Comparison of ENCODE assay signal across 13 cellular contexts in the genomic region with DNA sequence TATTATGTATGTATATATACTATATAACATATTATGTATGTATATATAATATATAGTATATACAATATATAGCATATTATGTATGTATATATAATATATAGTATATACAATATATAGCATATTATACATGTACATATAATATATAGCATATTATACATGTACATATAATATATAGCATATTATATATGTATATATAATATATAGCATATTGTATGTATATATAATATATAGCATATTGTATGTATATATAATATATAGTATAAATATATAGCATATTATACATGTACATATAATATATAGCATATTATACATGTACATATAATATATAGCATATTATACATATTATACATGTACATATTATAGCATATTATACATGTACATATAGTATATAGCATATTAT. TPM values are rescaled to one million over a fixed set of nuclear protein-coding genes. Genes with fewer than 3 reads are reported as not detected.
DNase-seq lines count a peak whose midpoint lies in the region; FAIRE-seq and TF ChIP-seq lines count a peak whose summit lies in the region.
"Not testable (repeated sequence)": the region's sequence is repeated elsewhere in the genome, so short reads cannot be mapped to it uniquely, and the experiment has no call there.
"Had no signal": no experiment of that assay in that cellular context is flagged by ENCODE, and none has a peak within 500 bp of the region (broad histone marks: within the 10 kb centered on the region; RNA-seq: fewer than 3 reads in every experiment).

No MANE protein-coding gene starts in this region.

- not testable (repeated sequence) for H3K36me3 ChIP-seq in HEK293 (ENCODE audit: control insufficient read depth in 2 of 2, insufficient read depth in 1 of 2, low read length in 2 of 2); kidney (ENCODE audit: control insufficient read depth in 1 of 2, insufficient read depth in 2 of 2, low read length in 2 of 2); small intestine (ENCODE audit: control insufficient read depth in 2 of 2, insufficient read depth in 2 of 2, low read length in 2 of 2)

- not testable (repeated sequence) for TF ChIP-seq CTCF in HEK293 (tag by site-specific recombination; IDR thresholded peaks at IDR 0.05); kidney (IDR thresholded peaks at IDR 0.05; ENCODE audit: borderline replicate concordance, extremely low read depth, insufficient read depth)

- not testable (repeated sequence) for H3K9ac ChIP-seq in kidney (ENCODE audit: low read length in 2 of 2)

- FAIRE-seq in A204.1 (lab: Jason Lieb, UNC) (peak; percentile 99), TTC549 (lab: Jason Lieb, UNC) (peak; percentile 99), endometrium (lab: Jason Lieb, UNC) (peak; percentile 97), kidney (lab: Jason Lieb, UNC) (peak; percentile 99), small intestine (lab: Jason Lieb, UNC) (peak; percentile 99)

- H3K27me3 ChIP-seq in small intestine (ENCODE audit: control insufficient read depth in 2 of 2, insufficient read depth in 2 of 2, low read length in 2 of 2) = not testable (repeated sequence)

- H3K9me3 ChIP-seq in HEK293 (ENCODE audit: control insufficient read depth, insufficient read depth, low read depth, low read length); kidney (ENCODE audit: control insufficient read depth in 1 of 2, low read length in 2 of 2); small intestine (ENCODE audit: control insufficient read depth, low read depth): not testable (repeated sequence)

- not testable (repeated sequence) for H3K27ac ChIP-seq in HEK293 (ENCODE audit: extremely low read depth, low read depth, low read length); kidney (ENCODE audit: low read depth in 2 of 2, low read length in 2 of 2); small intestine (ENCODE audit: low read depth in 1 of 2, low read length in 1 of 2)

- CTCF ChIA-PET in HEK293 (lab: Yijun Ruan, JAX) = not testable (repeated sequence)

- H3K4me1 ChIP-seq in HEK293 (ENCODE audit: control insufficient read depth, insufficient read depth, low read length) = peaks cover 27% of the 10 kb centered on the region
- not testable (repeated sequence) for H3K4me1 ChIP-seq in kidney (ENCODE audit: control insufficient read depth in 1 of 2, insufficient read depth in 1 of 2, low read depth in 1 of 2, low read length in 2 of 2); small intestine (ENCODE audit: control insufficient read depth in 2 of 2, insufficient read depth in 1 of 2, low read depth in 1 of 2, low read length in 1 of 2)

- not testable (repeated sequence) for H3K4me3 ChIP-seq in HEK293 (ENCODE audit: low read depth, low read length); kidney (ENCODE audit: low read length in 2 of 2); small intestine (ENCODE audit: low read depth in 1 of 2, low read length in 2 of 2)

- not testable (repeated sequence) for DNase-seq in kidney, small intestine

- POLR2A ChIA-PET in HEK293 (lab: Yijun Ruan, JAX) = not testable (repeated sequence)

- intact Hi-C loops in kidney (cut with DNase I) = not testable (repeated sequence)

TF ChIP-seq in HEK293, 187 proteins besides CTCF, POLR2A, EP300 and RAD21:
- TF ChIP-seq ZNF623 (tag by site-specific recombination; IDR thresholded peaks at IDR 0.05) = 0 out of 2 replicates have a peak, but pooled peaks have one; percentile 10

RNA-seq across cellular contexts. Expression of gene IKZF3, which starts 13.9 kb away (rescaled TPM):
- total RNA-seq in kidney = 10.2 TPM
- 0.09 TPM for polyA plus RNA-seq in kidney (ENCODE audit: insufficient read depth, low read depth, low replicate concordance)
- 1 to 10 TPM in 2 of 3 donors, under 1 TPM in 1; 0.67 to 1.6 (median 1.4) TPM for polyA plus RNA-seq in small intestine
- total RNA-seq: A172, A673, G401 had no signal
- polyA plus RNA-seq: AG04450 had no signal

RNA-seq across cellular contexts. Expression of gene ZPBP2, which starts 17.8 kb away (rescaled TPM):
- not detected for total RNA-seq in kidney
- not detected for polyA plus RNA-seq in kidney (ENCODE audit: insufficient read depth, low read depth, low replicate concordance)
- polyA plus RNA-seq in small intestine = not detected
- total RNA-seq: A172; A673; CD4-positive, CD25-positive, alpha-beta regulatory T cell; Daoy; G401 had no signal
- polyA plus RNA-seq: AG04450; CD14-positive monocyte; CD4-positive, CD25-positive, alpha-beta regulatory T cell had no signal
